In genomic region chr1:36667836-36668235, GRCh38 we compare ENCODE assay signal across 23 cellular contexts.
"Had no signal": no experiment of that assay in that cellular context is flagged by ENCODE, and none has a peak within 500 bp of the region (broad histone marks: within the 10 kb centered on the region; RNA-seq: fewer than 3 reads in every experiment).

No MANE protein-coding gene starts in this region.

- ATAC-seq: HepG2 had no signal

- H3K9me3 ChIP-seq: SK-N-SH had no signal

- H3K4me2 ChIP-seq: SK-N-SH had no signal

- H3K9ac ChIP-seq: SK-N-SH had no signal

- DNase-seq: IMR-90, Kasumi-1, KG1, MM.1S, MV-4-11, NCI-H1048, NCI-H1105, NCI-H1417, NCI-H1436 treated with DMSO at 0.1 percent for 48 hours, NCI-H1694, NCI-H187 treated with DMSO at 0.1 percent for 48 hours, NCI-H2029 treated with DMSO at 0.1 percent for 48 hours, NCI-H2107, NCI-H2227 treated with DMSO at 0.1 percent for 48 hours, NCI-H510A, NCI-H524 treated with DMSO at 0.1 percent for 48 hours, NCI-H69, NCI-H774, RPMI8226, SHP77, SK-N-SH, SW 1271 had no signal
